ENCODE assay signal across 25 cellular contexts in genomic region chr5:28967848-28968247, GRCh38.
DNase-seq lines count a peak whose midpoint lies in the region; ATAC-seq and TF ChIP-seq lines count a peak whose summit lies in the region.
"Had no signal": no experiment of that assay in that cellular context is flagged by ENCODE, and none has a peak within 500 bp of the region (broad histone marks: within the 10 kb centered on the region; RNA-seq: fewer than 3 reads in every experiment).

No MANE protein-coding gene starts in this region.

- no peaks in the 10 kb centered on the region for H4K20me1 ChIP-seq in neural progenitor cell (ENCODE audit: low read depth)

- no peaks in the 10 kb centered on the region for H3K27me3 ChIP-seq in neural progenitor cell
- H3K27me3 ChIP-seq: BE2C had no signal

- POLR2A ChIA-PET in WTC11 (lab: Charles Lee) = no interaction called here

- H3K4me3 ChIP-seq in NB4 (ENCODE audit: low read depth, low read length) (no peak overlapping the region), neural progenitor cell (no peak overlapping the region)
- H3K4me3 ChIP-seq: SK-N-MC had no signal

- no peak overlapping the region for H3K27ac Mint-ChIP-seq in WTC11
- H3K27ac Mint-ChIP-seq in neural progenitor cell = no peak overlapping the region
- H3K27ac Mint-ChIP-seq: CD4-positive, CD25-positive, alpha-beta regulatory T cell; IgD-negative memory B cell; T-helper 1 cell treated with Interleukin-12 subunit alpha and Interleukin-12 subunit beta and Interleukin-4 antibody, amounts not matched to agents 30 μg/mL and 1 μg/mL, for 36 hours had no signal

- H3K27ac ChIP-seq in neural progenitor cell = no peak overlapping the region
- H3K27ac ChIP-seq: RWPE1, SK-N-MC had no signal

- no peaks in the 10 kb centered on the region for H3K9me3 ChIP-seq in neural progenitor cell (ENCODE audit: low read depth)
- H3K9me3 ChIP-seq: BE2C had no signal

- H2AFZ ChIP-seq in neural progenitor cell (replicated peaks) = peak overlapping the region; percentile 71

- CTCF ChIA-PET in WTC11 (lab: Charles Lee) = no interaction called here

- H3K9me3 Mint-ChIP-seq in WTC11 (peaks cover 16% of the 10 kb centered on the region), neural progenitor cell (no peaks in the 10 kb centered on the region)

- H3K9ac ChIP-seq in neural progenitor cell = no peak overlapping the region

- H3K27me3 Mint-ChIP-seq in WTC11 (ENCODE audit: low read depth) = no peaks in the 10 kb centered on the region
- H3K27me3 Mint-ChIP-seq in neural progenitor cell (ENCODE audit: insufficient read depth, low read depth) = no peaks in the 10 kb centered on the region
- H3K27me3 Mint-ChIP-seq: CD4-positive, CD25-positive, alpha-beta regulatory T cell; IgD-negative memory B cell had no signal

- DNase-seq in SIG-M5 treated with dmso at 0.1 percent for 504 hours (lab: John Stamatoyannopoulos, UW; ENCODE audit: unreplicated experiment) (peak; percentile 5), SIG-M5 (lab: John Stamatoyannopoulos, UW) (no peak), NB4 (ENCODE audit: low read depth) (peak; percentile 32), WTC11 (ENCODE audit: low spot score) (peak; percentile 16), neural progenitor cell (ENCODE audit: low spot score) (peak; percentile 8), NCI-H128 (lab: John Stamatoyannopoulos, UW; ENCODE audit: unreplicated experiment) (no peak), cerebellar cortex (ENCODE audit: low spot score) (no peak)
- DNase-seq: 8988T; ACHN; BE2C; CD4-positive, CD25-positive, alpha-beta regulatory T cell; DMS53; H7; NCI-H1105 treated with DMSO at 0.1 percent for 48 hours; NCI-H2029; NCI-H446 treated with DMSO at 0.1 percent for 48 hours; NCI-H526; SHP77; SW 1271 had no signal

- H3K4me1 ChIP-seq in neural progenitor cell = no peaks in the 10 kb centered on the region
- H3K4me1 ChIP-seq: BE2C had no signal

- no peaks in the 10 kb centered on the region for H3K79me2 ChIP-seq in neural progenitor cell (ENCODE audit: low read depth)

- H3K4me1 Mint-ChIP-seq in WTC11 (no peaks in the 10 kb centered on the region), neural progenitor cell (no peaks in the 10 kb centered on the region)
- H3K4me1 Mint-ChIP-seq: CD4-positive, CD25-positive, alpha-beta regulatory T cell; IgD-negative memory B cell had no signal

- H3K4me2 ChIP-seq in neural progenitor cell = no peak overlapping the region

- H3K4me3 Mint-ChIP-seq in WTC11 (no peak overlapping the region), neural progenitor cell (no peak overlapping the region)
- H3K4me3 Mint-ChIP-seq: CD4-positive, CD25-positive, alpha-beta regulatory T cell; IgD-negative memory B cell; T-helper 1 cell treated with Interleukin-12 subunit alpha and Interleukin-12 subunit beta and Interleukin-4 antibody, amounts not matched to agents 30 μg/mL and 1 μg/mL, for 36 hours had no signal

- no peaks in the 10 kb centered on the region for H3K36me3 ChIP-seq in neural progenitor cell
- H3K36me3 ChIP-seq: BE2C had no signal

- TF ChIP-seq POLR2A in NB4 (IDR thresholded peaks at IDR 0.05; ENCODE audit: extremely low read depth, insufficient read length) = no peak

- TF ChIP-seq CTCF in NB4 (IDR thresholded peaks at IDR 0.05; ENCODE audit: low read depth, low read length) (no peak), WTC11 (IDR thresholded peaks at IDR 0.05) (no peak), neural progenitor cell (IDR thresholded peaks at IDR 0.05) (peak; percentile 14)

- H3F3A ChIP-seq in neural progenitor cell (ENCODE audit: low read depth) = no peaks in the 10 kb centered on the region

- peak; percentile 83 for ATAC-seq in WTC11
- ATAC-seq in HG03378 (IDR thresholded peaks at IDR 0.05; ENCODE audit: unreplicated experiment) = no peak
- ATAC-seq: Panc1 had no signal

- H3K36me3 Mint-ChIP-seq in WTC11 (0 out of 2 replicates have a peak, but pooled peaks cover 3% of the 10 kb centered on the region), neural progenitor cell (no peaks in the 10 kb centered on the region)
- H3K36me3 Mint-ChIP-seq: CD4-positive, CD25-positive, alpha-beta regulatory T cell; IgD-negative memory B cell had no signal

TF ChIP-seq in WTC11, 78 proteins besides CTCF, POLR2A, EP300 and RAD21 (continues in another document):
- TF ChIP-seq PREB (CRISPR knock-in tag; IDR thresholded peaks at IDR 0.05; ENCODE audit: borderline replicate concordance) (no peak), NFATC4 (CRISPR knock-in tag; IDR thresholded peaks at IDR 0.05) (no peak), NR2C2 (CRISPR knock-in tag; IDR thresholded peaks at IDR 0.05) (no peak), AR (CRISPR knock-in tag; IDR thresholded peaks at IDR 0.05) (no peak), HMGXB4 (CRISPR knock-in tag; IDR thresholded peaks at IDR 0.05) (no peak), ESRRA (CRISPR knock-in tag; IDR thresholded peaks at IDR 0.05; ENCODE audit: borderline replicate concordance) (no peak), IRF1 (CRISPR knock-in tag; IDR thresholded peaks at IDR 0.05) (no peak), FOXK1 (CRISPR knock-in tag; IDR thresholded peaks at IDR 0.05) (no peak), PRRX2 (CRISPR knock-in tag; IDR thresholded peaks at IDR 0.05) (no peak), SMAD3 (CRISPR knock-in tag; IDR thresholded peaks at IDR 0.05; ENCODE audit: borderline replicate concordance) (no peak), ZMAT4 (CRISPR knock-in tag; IDR thresholded peaks at IDR 0.05) (no peak), ZNF219 (CRISPR knock-in tag; IDR thresholded peaks at IDR 0.05; ENCODE audit: borderline replicate concordance) (no peak)

Comparison
In these comparisons a context has a peak if more than half of its experiments do, and no peak if none do; other contexts are left out.
1. DNase-seq: peak in SIG-M5 treated with dmso at 0.1 percent for 504 hours (single experiment), NB4 (single experiment), WTC11 (single experiment) and neural progenitor cell (single experiment); none in SIG-M5 (single experiment), NCI-H128 (single experiment) and cerebellar cortex (single experiment).